ENCODE assay signal across 18 cellular contexts in the genomic region with DNA sequence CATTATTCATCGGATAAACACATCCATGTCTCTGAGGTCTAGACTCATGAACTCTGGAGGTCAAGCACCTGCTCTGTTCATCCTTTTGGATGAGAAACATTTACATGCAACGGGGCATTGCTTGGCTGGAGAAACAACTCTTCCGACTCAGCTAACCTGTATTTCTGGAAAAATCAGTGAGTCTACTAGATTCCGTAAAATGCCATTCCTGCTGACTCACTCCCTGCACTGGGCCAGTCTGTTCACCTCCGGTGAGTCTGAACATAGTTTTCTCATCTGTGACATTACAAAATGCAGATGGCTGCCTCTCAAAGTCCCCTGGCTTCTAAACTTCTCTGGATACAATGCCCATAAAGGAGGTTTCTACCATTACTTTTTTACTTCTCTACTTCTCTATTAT.
DNase-seq lines count a peak whose midpoint lies in the region; ATAC-seq, FAIRE-seq and TF ChIP-seq lines count a peak whose summit lies in the region.
"Had no signal": no experiment of that assay in that cellular context is flagged by ENCODE, and none has a peak within 500 bp of the region (broad histone marks: within the 10 kb centered on the region; RNA-seq: fewer than 3 reads in every experiment).

No MANE protein-coding gene starts in this region.

- no peak for TF ChIP-seq POLR2A in A549 (IDR thresholded peaks at IDR 0.05; ENCODE audit: low read length)
- no peak for TF ChIP-seq POLR2A in endothelial cell of umbilical vein (IDR thresholded peaks at IDR 0.05; ENCODE audit: low read depth, low read length)
- TF ChIP-seq POLR2A in GM12891 (IDR thresholded peaks at IDR 0.05; ENCODE audit: low read depth, low read length), result no peak

- H3K4me3 ChIP-seq in A549 (no peak overlapping the region), endothelial cell of umbilical vein (replicated peaks in 1 of 3; ENCODE audit: insufficient read depth in 1 of 3, low read depth in 1 of 3, low read length in 3 of 3) (no peak overlapping the region), lung (no peak overlapping the region)

- no peaks in the 10 kb centered on the region for H3K27me3 ChIP-seq in endothelial cell of umbilical vein (ENCODE audit: control insufficient read depth in 2 of 2, insufficient read depth in 2 of 2, low read length in 2 of 2)
- no peaks in the 10 kb centered on the region for H3K27me3 ChIP-seq in lung (ENCODE audit: control insufficient read depth, insufficient read depth)

- H3K36me3 ChIP-seq in endothelial cell of umbilical vein (ENCODE audit: control insufficient read depth in 2 of 2, extremely low read depth in 1 of 2, insufficient read depth in 2 of 2, low read length in 2 of 2) (no peaks in the 10 kb centered on the region), lung (ENCODE audit: control insufficient read depth in 2 of 2, insufficient read depth in 2 of 2, low read length in 2 of 2) (no peaks in the 10 kb centered on the region)

- TF ChIP-seq CTCF in A549 (IDR thresholded peaks at IDR 0.05) (no peak), endothelial cell of umbilical vein (IDR thresholded peaks at IDR 0.05; ENCODE audit: extremely low read depth in 1 of 2, insufficient read depth in 1 of 2, low read depth in 1 of 2, low read length in 2 of 2) (no peak), lung (IDR thresholded peaks at IDR 0.05; ENCODE audit: control extremely low read depth, extremely low read depth) (no peak)

- WGBS in A549 (ENCODE audit: missing lambda C conversion rate), result 3% methylated on average over 5 of the region's 5 CpGs
- WGBS in lung, 2 donors, result 74 to 90% methylated on average over 5 of the region's 5 CpGs

- dilution Hi-C loops in endothelial cell of umbilical vein (cut with MboI; ENCODE audit: extremely low pct_ligation_motif_present, low sequenced_read_pairs), result no loop called here

- CTCF ChIA-PET in A549 (lab: Yijun Ruan, JAX), result interaction anchor here (1.0 kb wide), 1 partner anchor 20 kb away, joined by 3 read pairs; no protein-coding TSS in a partner anchor
- CTCF ChIA-PET in endothelial cell of umbilical vein (lab: Charles Lee), result interaction anchor here (2.6 kb wide), 1 partner anchor 10 kb away, joined by 6 read pairs; no protein-coding TSS in a partner anchor

- no peaks in the 10 kb centered on the region for H3K9me1 ChIP-seq in endothelial cell of umbilical vein (replicated peaks; ENCODE audit: control insufficient read depth, extremely low read depth, insufficient read depth, low read length)

- H3K4me1 ChIP-seq in A549, result peaks cover 51% of the 10 kb centered on the region
- H3K4me1 ChIP-seq in endothelial cell of umbilical vein (ENCODE audit: control insufficient read depth, extremely low read depth, insufficient read depth, low read length), result peaks cover 14% of the 10 kb centered on the region
- H3K4me1 ChIP-seq in lung (ENCODE audit: control insufficient read depth in 2 of 2, insufficient read depth in 2 of 2, low read length in 2 of 2), result peaks cover 0 to 2% of the 10 kb centered on the region in 2 donors

- intact Hi-C loops in endothelial cell of umbilical vein (cut with micrococcal nuclease), result no loop called here

- peak; percentile 6 to 28 for DNase-seq in A549 (ENCODE audit: low read depth in 1 of 2, low spot score in 1 of 2)
- peak; percentile 64 for DNase-seq in LoVo (ENCODE audit: low spot score)
- DNase-seq in endothelial cell of umbilical vein (ENCODE audit: low read depth, low spot score), result no peak
- no peak for DNase-seq in lung (ENCODE audit: low spot score)
- DNase-seq in NCI-H345 treated with DMSO at 0.1 percent for 48 hours (lab: John Stamatoyannopoulos, UW; ENCODE audit: unreplicated experiment), result no peak
- DNase-seq in GM12891 (ENCODE audit: insufficient read length, low spot score), result no peak
- no peak for DNase-seq in T1000 (lab: John Stamatoyannopoulos, UW)
- DNase-seq: activated effector memory CD4-positive, alpha-beta T cell treated with Interleukin-2 at 50 U/mL for 16 hours; CD4-positive, CD25-positive, alpha-beta regulatory T cell; effector memory CD4-positive, alpha-beta T cell; foreskin melanocyte; NCI-H187; NCI-H510A treated with DMSO at 0.1 percent for 48 hours; OCI-M1; SW 1271 had no signal

- ATAC-seq in A549, result peak; percentile 59 to 69; a peak in 4 of 6 replicates
- peak; percentile 33 for ATAC-seq in lung (ENCODE audit: insufficient read depth, low FRiP score)
- ATAC-seq in HG02798 (IDR thresholded peaks at IDR 0.05; ENCODE audit: poor library complexity, unreplicated experiment), result no peak

- H3K9me3 ChIP-seq in A549 (no peaks in the 10 kb centered on the region), endothelial cell of umbilical vein (replicated peaks; ENCODE audit: control insufficient read depth, insufficient read depth, low read length) (no peaks in the 10 kb centered on the region), lung (ENCODE audit: control insufficient read depth in 2 of 2, insufficient read depth in 1 of 2, low read length in 1 of 2) (no peaks in the 10 kb centered on the region)

- H3K27ac ChIP-seq in A549 (peak overlapping the region; percentile 74 to 76), endothelial cell of umbilical vein (ENCODE audit: insufficient read depth, low read depth, low read length) (peak overlapping the region; percentile 36), lung (ENCODE audit: low read depth in 1 of 2, low read length in 1 of 2) (no peak overlapping the region)
- H3K27ac ChIP-seq: HL-60 had no signal

- H4K20me1 ChIP-seq in endothelial cell of umbilical vein (replicated peaks; ENCODE audit: control insufficient read depth, extremely low read depth, insufficient read depth, low read length), result no peaks in the 10 kb centered on the region

- TF ChIP-seq EP300 in A549 (IDR thresholded peaks at IDR 0.05), result no peak

- TF ChIP-seq RAD21 in A549 (conservative IDR thresholded peaks at IDR 0.05 in 1 of 2, IDR thresholded peaks at IDR 0.05 in 1 of 2), result no peak

- FAIRE-seq in A549 (lab: Jason Lieb, UNC), result no peak
- FAIRE-seq in endothelial cell of umbilical vein (lab: Jason Lieb, UNC), result peak; percentile 47
- FAIRE-seq in GM12891 (lab: Jason Lieb, UNC), result no peak
- FAIRE-seq: A204.1 had no signal

- H3K4me2 ChIP-seq in A549 (peak overlapping the region; percentile 57), endothelial cell of umbilical vein (ENCODE audit: insufficient read depth, low read length) (peak overlapping the region; percentile 20)

- no TSS peak for BruUV-seq in endothelial cell of umbilical vein (replicated peaks; lab: Mats Ljungman, UMichigan)

- H2AFZ ChIP-seq in endothelial cell of umbilical vein (ENCODE audit: low read depth, low read length), result peak overlapping the region; percentile 33

- POLR2A ChIA-PET in A549 (lab: Yijun Ruan, JAX), result no interaction called here
- POLR2A ChIA-PET in endothelial cell of umbilical vein (lab: Charles Lee), result no interaction called here

- no peak overlapping the region for H3K9ac ChIP-seq in endothelial cell of umbilical vein (replicated peaks; ENCODE audit: extremely low read depth, insufficient read depth, low read length)

- H3K79me2 ChIP-seq in endothelial cell of umbilical vein (ENCODE audit: control insufficient read depth, insufficient read depth, low read length), result no peaks in the 10 kb centered on the region

TF ChIP-seq in A549, 52 proteins besides CTCF, POLR2A, EP300 and RAD21 (continues in another document):
- no peak for TF ChIP-seq EHMT2 (IDR thresholded peaks at IDR 0.05; ENCODE audit: low read depth)
- no peak for TF ChIP-seq ZNF302 (CRISPR knock-in tag; IDR thresholded peaks at IDR 0.05)
- no peak for TF ChIP-seq TP53 (CRISPR knock-in tag; IDR thresholded peaks at IDR 0.05)
- TF ChIP-seq ZSCAN20 (CRISPR knock-in tag; IDR thresholded peaks at IDR 0.05), result no peak
- no peak for TF ChIP-seq ZC3H11A (IDR thresholded peaks at IDR 0.05)
- TF ChIP-seq MYC (IDR thresholded peaks at IDR 0.05; ENCODE audit: borderline replicate concordance, low read length), result no peak
- TF ChIP-seq RNF2 (IDR thresholded peaks at IDR 0.05; ENCODE audit: borderline replicate concordance, low read depth), result no peak
- TF ChIP-seq CBX2 (IDR thresholded peaks at IDR 0.05; ENCODE audit: borderline replicate concordance, low read depth), result no peak
- TF ChIP-seq NR3C1 (IDR thresholded peaks at IDR 0.05), result no peak
- no peak for TF ChIP-seq NPAS2 (CRISPR knock-in tag; IDR thresholded peaks at IDR 0.05; ENCODE audit: borderline replicate concordance)
- TF ChIP-seq FOSB (CRISPR knock-in tag; IDR thresholded peaks at IDR 0.05), result no peak

TF ChIP-seq in endothelial cell of umbilical vein, 7 proteins besides CTCF, POLR2A, EP300 and RAD21:
- TF ChIP-seq FOS (IDR thresholded peaks at IDR 0.05; ENCODE audit: borderline replicate concordance, insufficient read depth, low read length) (peak; percentile 16), GATA2 (IDR thresholded peaks at IDR 0.05; ENCODE audit: insufficient read depth, insufficient read length, low read depth, low read length) (no peak), EZH2 (IDR thresholded peaks at IDR 0.05; ENCODE audit: borderline replicate concordance, low read depth, low read length, severe bottlenecking) (no peak)
TF ChIP-seq in endothelial cell of umbilical vein: peak in this region for 1.

TF ChIP-seq in GM12891, 5 proteins besides CTCF, POLR2A, EP300 and RAD21:
- TF ChIP-seq TAF1 (IDR thresholded peaks at IDR 0.05; ENCODE audit: low read depth, low read length) (no peak), PAX5 (IDR thresholded peaks at IDR 0.05; ENCODE audit: insufficient read depth, low read length, severe bottlenecking) (no peak), POLR2AphosphoS5 (IDR thresholded peaks at IDR 0.05; ENCODE audit: low read depth, low read length) (no peak), SPI1 (IDR thresholded peaks at IDR 0.05; ENCODE audit: low read depth, low read length) (no peak), POU2F2 (IDR thresholded peaks at IDR 0.05; ENCODE audit: low read depth, low read length) (no peak)

Comparison
In these comparisons a context has a peak if more than half of its experiments do, and no peak if none do; other contexts are left out.
1. DNase-seq: peak in A549 (2 of 2) and LoVo (single experiment); none in endothelial cell of umbilical vein (single experiment), lung (single experiment), NCI-H345 treated with DMSO at 0.1 percent for 48 hours (single experiment), GM12891 (single experiment) and T1000 (single experiment).
2. H3K27ac ChIP-seq: peak in A549 (2 of 2) and endothelial cell of umbilical vein (single experiment); none in lung (0 of 2).